11 cellular contexts compared by ENCODE assay signal in genomic region chr11:95147364-95147905, GRCh38. TPM values are rescaled to one million over a fixed set of nuclear protein-coding genes. Genes with fewer than 3 reads are reported as not detected.
DNase-seq lines count a peak whose midpoint lies in the region; ATAC-seq and TF ChIP-seq lines count a peak whose summit lies in the region.
"Had no signal": no experiment of that assay in that cellular context is flagged by ENCODE, and none has a peak within 500 bp of the region (broad histone marks: within the 10 kb centered on the region; RNA-seq: fewer than 3 reads in every experiment).

No MANE protein-coding gene starts in this region.

- no peak overlapping the region for H3K27ac Mint-ChIP-seq in activated CD4-positive, alpha-beta memory T cell treated with anti-CD3 and anti-CD28 coated beads for 36 hours
- H3K27ac Mint-ChIP-seq: neural progenitor cell had no signal

- H3K4me1 ChIP-seq in right cardiac atrium (ENCODE audit: control insufficient read depth, insufficient read depth, low read length) (peaks cover 4% of the 10 kb centered on the region), uterus (no peaks in the 10 kb centered on the region)

- peaks cover 21% of the 10 kb centered on the region for H3K27me3 Mint-ChIP-seq in activated CD4-positive, alpha-beta memory T cell treated with anti-CD3 and anti-CD28 coated beads for 36 hours

- ATAC-seq in left cardiac atrium (peak in 1 of 2 donors; percentile 18), right cardiac atrium (no peak), HG03378 (IDR thresholded peaks at IDR 0.05; ENCODE audit: unreplicated experiment) (no peak)

- TF ChIP-seq CTCF in uterus (IDR thresholded peaks at IDR 0.05) (no peak), GM10248 (IDR thresholded peaks at IDR 0.05; ENCODE audit: control extremely low read depth, extremely low read depth, low read depth, missing control alignments) (no peak)

- DNase-seq in left cardiac atrium (peak; percentile 38), right cardiac atrium (no peak), hippocampal formation (lab: John Stamatoyannopoulos, UW) (peak; percentile 14 to 52), uterus (peak; percentile 49 to 75), GM10248 (ENCODE audit: extremely low spot score) (no peak)
- DNase-seq in activated CD4-positive, alpha-beta memory T cell treated with anti-CD3 and anti-CD28 coated beads for 36 hours: peak; percentile 43
- no peak for DNase-seq in activated naive CD4-positive, alpha-beta T cell (lab: John Stamatoyannopoulos, UW)
- DNase-seq: CD4-positive, CD25-positive, alpha-beta regulatory T cell had no signal

- H3K36me3 Mint-ChIP-seq in activated CD4-positive, alpha-beta memory T cell treated with anti-CD3 and anti-CD28 coated beads for 36 hours: no peaks in the 10 kb centered on the region
- H3K36me3 Mint-ChIP-seq: CD4-positive, CD25-positive, alpha-beta regulatory T cell; neural progenitor cell had no signal

- CTCF ChIA-PET in activated CD4-positive, alpha-beta memory T cell treated with anti-CD3 and anti-CD28 coated beads for 36 hours (lab: Charles Lee): interaction anchor here (0.6 to 15.8 kb wide), 8 partner anchors 56 to 1210 kb away, joined by 3 to 389 read pairs (median 3); partner anchors contain the start of genes ENDOD1 and SRSF8
- CTCF ChIA-PET in GM10248 (lab: Yijun Ruan, JAX): interaction anchor here (1.2 to 16.5 kb wide), 10 partner anchors 10 to 616 kb away, joined by 3 to 391 read pairs (median 6); partner anchors contain the start of gene SRSF8

- H3K9me3 ChIP-seq in right cardiac atrium (ENCODE audit: control insufficient read depth, low read length) (no peaks in the 10 kb centered on the region), uterus (no peaks in the 10 kb centered on the region)

- 22% methylated on average over 4 of the region's 4 CpGs for WGBS in right cardiac atrium

- H3K4me3 ChIP-seq in right cardiac atrium (ENCODE audit: low read length) (no peak overlapping the region), uterus (no peak overlapping the region)
- H3K4me3 ChIP-seq: neural progenitor cell had no signal

- H3K27ac ChIP-seq in right cardiac atrium (ENCODE audit: low read length): no peak overlapping the region
- peak overlapping the region; percentile 52 to 94 for H3K27ac ChIP-seq in uterus
- H3K27ac ChIP-seq: HL-60, neural progenitor cell had no signal

- TF ChIP-seq POLR2A in uterus (IDR thresholded peaks at IDR 0.05): no peak

- POLR2A ChIA-PET in activated CD4-positive, alpha-beta memory T cell treated with anti-CD3 and anti-CD28 coated beads for 36 hours (lab: Charles Lee): interaction anchor here (1.3 kb wide), 1 partner anchor 77 kb away, joined by 3 read pairs; no protein-coding TSS in a partner anchor
- POLR2A ChIA-PET in GM10248 (lab: Yijun Ruan, JAX): no interaction called here

- H3K27me3 ChIP-seq in right cardiac atrium (ENCODE audit: control insufficient read depth, insufficient read depth) (no peaks in the 10 kb centered on the region), uterus (no peaks in the 10 kb centered on the region)

- peaks cover 24% of the 10 kb centered on the region for H3K4me1 Mint-ChIP-seq in activated CD4-positive, alpha-beta memory T cell treated with anti-CD3 and anti-CD28 coated beads for 36 hours (ENCODE audit: low read depth)

- H3K4me3 Mint-ChIP-seq in activated CD4-positive, alpha-beta memory T cell treated with anti-CD3 and anti-CD28 coated beads for 36 hours: no peak overlapping the region
- H3K4me3 Mint-ChIP-seq: neural progenitor cell had no signal

- intact Hi-C loops in left cardiac atrium (cut with DNase I): loop anchor here in 1 of 2 donors (10.0 kb wide), 1 partner anchor 53 kb away; no protein-coding TSS in a partner anchor
- intact Hi-C loops in right cardiac atrium (cut with DNase I): loop anchor here in 1 of 4 donors (5.0 to 10.0 kb wide), 2 partner anchors 53 to 80 kb away; partner anchors contain the start of gene SRSF8
- intact Hi-C loops in activated CD4-positive, alpha-beta memory T cell treated with anti-CD3 and anti-CD28 coated beads for 36 hours (cut with micrococcal nuclease): no loop called here
- intact Hi-C loops in uterus (cut with DNase I; ENCODE audit: low total_unique reads): no loop called here

- no peaks in the 10 kb centered on the region for H3K36me3 ChIP-seq in uterus
- H3K36me3 ChIP-seq: neural progenitor cell had no signal

- no peaks in the 10 kb centered on the region for H3K9me3 Mint-ChIP-seq in activated CD4-positive, alpha-beta memory T cell treated with anti-CD3 and anti-CD28 coated beads for 36 hours
- H3K9me3 Mint-ChIP-seq: neural progenitor cell had no signal

RNA-seq across cellular contexts. Expression of gene ENDOD1, which starts 57.8 kb away (rescaled TPM):
- 10 to 100 TPM; 13.4 to 19.8 TPM for total RNA-seq in left cardiac atrium
- total RNA-seq in right cardiac atrium: 10 to 100 TPM; 12.0 to 19.5 (median 14.6) TPM
- 8.8 TPM for polyA plus RNA-seq in right cardiac atrium
- total RNA-seq in activated CD4-positive, alpha-beta memory T cell treated with anti-CD3 and anti-CD28 coated beads for 36 hours: 10 to 100 TPM; 25.9 TPM
- total RNA-seq in uterus: 10 to 100 TPM; 35.0 to 82.9 (median 60.0) TPM

Comparison
In these comparisons a context has a peak if more than half of its experiments do, and no peak if none do; other contexts are left out.
1. DNase-seq: peak in left cardiac atrium (single experiment), activated CD4-positive, alpha-beta memory T cell treated with anti-CD3 and anti-CD28 coated beads for 36 hours (single experiment), hippocampal formation (2 of 2) and uterus (2 of 2); none in right cardiac atrium (0 of 3), GM10248 (single experiment) and activated naive CD4-positive, alpha-beta T cell (0 of 4).